ENCODE assay signal across 24 cellular contexts in the genomic region with DNA sequence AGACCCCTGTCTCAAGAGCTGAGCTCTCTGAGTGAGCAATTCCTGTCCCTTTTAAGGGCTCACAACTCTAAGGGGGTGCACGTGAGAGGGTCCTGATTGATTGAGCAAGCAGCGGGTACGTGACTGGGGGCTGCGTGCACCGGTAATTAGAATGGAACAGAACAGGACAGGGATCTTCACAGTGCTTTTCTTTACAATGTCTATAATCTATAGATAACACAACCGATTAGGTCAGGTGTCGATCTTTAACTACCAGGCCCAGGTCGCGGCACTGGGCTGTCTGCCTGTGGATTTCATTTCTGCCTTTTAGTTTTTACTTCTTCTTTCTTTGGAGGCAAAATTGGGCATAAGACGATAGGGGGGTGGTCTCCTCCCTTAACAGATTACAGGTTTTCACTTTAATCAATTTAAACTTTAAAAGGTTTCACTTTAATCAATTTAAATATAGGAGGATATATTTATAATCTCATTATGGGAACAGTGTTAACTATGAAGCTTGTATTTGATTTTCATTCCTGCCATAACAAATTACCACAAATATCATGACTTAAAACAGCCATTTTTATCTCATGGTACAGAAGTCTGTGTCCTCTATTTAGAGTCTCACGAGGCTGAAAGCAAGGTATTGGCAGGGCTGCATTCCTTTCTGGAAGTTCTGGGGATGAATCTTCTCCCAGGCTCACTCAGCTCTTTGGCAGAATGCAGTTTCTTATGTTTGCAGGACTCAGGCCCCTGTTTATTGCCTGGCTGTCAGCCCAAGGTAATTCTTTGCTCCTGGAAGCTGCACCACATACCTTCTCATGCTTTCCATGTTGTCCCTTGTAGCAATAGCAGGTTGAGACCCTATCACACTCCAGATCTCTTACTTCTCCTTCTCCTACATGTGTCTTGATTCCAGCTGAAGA. TPM values are rescaled to one million over a fixed set of nuclear protein-coding genes. Genes with fewer than 3 reads are reported as not detected.
DNase-seq lines count a peak whose midpoint lies in the region; TF ChIP-seq lines count a peak whose summit lies in the region.
"Had no signal": no experiment of that assay in that cellular context is flagged by ENCODE, and none has a peak within 500 bp of the region (broad histone marks: within the 10 kb centered on the region; RNA-seq: fewer than 3 reads in every experiment).

No MANE protein-coding gene starts in this region.

- in situ Hi-C loops in brain microvascular endothelial cell (cut with HindIII; ENCODE audit: low pct_ligation_motif_present, low sequenced_read_pairs): no loop called here

- H3K9me3 ChIP-seq in sigmoid colon: no peaks in the 10 kb centered on the region
- H3K9me3 ChIP-seq: SJCRH30 had no signal

- DNase-seq in ELR (ENCODE audit: low read depth): peak; percentile 10
- peak; percentile 95 for DNase-seq in SK-N-DZ (ENCODE audit: low spot score)
- peak; percentile 45 for DNase-seq in iris pigment epithelial cell (ENCODE audit: low read depth)
- DNase-seq in sigmoid colon: peak; percentile 48
- no peak for DNase-seq in amygdala (lab: John Stamatoyannopoulos, UW)
- DNase-seq in hypothalamus (lab: John Stamatoyannopoulos, UW): no peak
- DNase-seq in OCI-M1 (lab: John Stamatoyannopoulos, UW): no peak
- no peak for DNase-seq in brain microvascular endothelial cell
- DNase-seq: activated CD4-positive, alpha-beta T cell treated with anti-CD3 and anti-CD28 coated beads for 4 hours; activated naive CD4-positive, alpha-beta T cell treated with Interleukin-2 at 50 U/mL for 16 hours; activated T-cell treated with anti-CD3 and anti-CD28 coated beads, Interleukin-2, amount 50 U/mL, for 24 hours; cortex of kidney; kidney glomerular epithelial cell; NCI-H1694; NCI-H2171; NCI-H526; SJCRH30; stimulated activated naive CD4-positive, alpha-beta T cell treated with Interleukin-2 at 50 U/mL for 16 hours had no signal

- WGBS in sigmoid colon, 2 donors: 54 to 82% methylated on average over 11 of the region's 11 CpGs

- H3K4me3 ChIP-seq in sigmoid colon (no peak overlapping the region), brain microvascular endothelial cell (ENCODE audit: low read depth, low read length) (no peak overlapping the region)
- H3K4me3 ChIP-seq: SJCRH30 had no signal

- H3K36me3 ChIP-seq in sigmoid colon: no peaks in the 10 kb centered on the region
- H3K36me3 ChIP-seq in brain microvascular endothelial cell (replicated peaks): no peaks in the 10 kb centered on the region
- H3K36me3 ChIP-seq: SJCRH30 had no signal

- TF ChIP-seq CTCF in sigmoid colon (IDR thresholded peaks at IDR 0.05) (no peak), brain microvascular endothelial cell (IDR thresholded peaks at IDR 0.05; ENCODE audit: low read depth, low read length, missing control alignments) (no peak)

- H3K27me3 ChIP-seq in sigmoid colon (no peaks in the 10 kb centered on the region), brain microvascular endothelial cell (replicated peaks) (no peaks in the 10 kb centered on the region)
- H3K27me3 ChIP-seq: SJCRH30 had no signal

- intact Hi-C loops in sigmoid colon (cut with DNase I): loop anchor here (5.0 to 10.0 kb wide), 2 partner anchors 47 to 85 kb away; no protein-coding TSS in a partner anchor

- peaks cover 0 to 57% (median 37%) of the 10 kb centered on the region in 4 donors for H3K4me1 ChIP-seq in sigmoid colon
- H3K4me1 ChIP-seq: SJCRH30 had no signal

- H3K27ac ChIP-seq in sigmoid colon (peak overlapping the region in 3 of 4 donors; percentile 59 to 89 (median 85)), brain microvascular endothelial cell (no peak overlapping the region)
- H3K27ac ChIP-seq: KMS-11, SJCRH30 had no signal

- TF ChIP-seq POLR2A in sigmoid colon (IDR thresholded peaks at IDR 0.05): no peak

- no peak for TF ChIP-seq EP300 in sigmoid colon (IDR thresholded peaks at IDR 0.05)

RNA-seq across cellular contexts. Expression of a gene that starts 5.2 kb away (rescaled TPM):
- 0.41 and 0.45 TPM in 2 replicates for polyA plus RNA-seq in SK-N-DZ (2014; cell fraction: cytosol; rRNA removed)
- 0.70 TPM in 1 of 2 replicates, not detected in the other for polyA plus RNA-seq in SK-N-DZ (2014; cell fraction: nucleus; rRNA removed)
- 1 to 10 TPM in 1 of 4 donors, under 1 TPM in 2, not detected in 1; 0.36 to 2.8 (median 0.54) TPM for total RNA-seq in sigmoid colon
- not detected for polyA plus RNA-seq in sigmoid colon
- total RNA-seq: activated CD8-positive, alpha-beta memory T cell treated with anti-CD3 and anti-CD28 coated beads for 36 hours; glomerular endothelial cell; HT1080; lung microvascular endothelial cell had no signal
- polyA plus RNA-seq: CD14-positive monocyte had no signal

Comparison
In these comparisons a context has a peak if more than half of its experiments do, and no peak if none do; other contexts are left out.
1. DNase-seq: peak in ELR (single experiment), SK-N-DZ (single experiment), iris pigment epithelial cell (single experiment) and sigmoid colon (single experiment); none in amygdala (0 of 56), hypothalamus (0 of 51), OCI-M1 (single experiment) and brain microvascular endothelial cell (single experiment).